In the genomic region with DNA sequence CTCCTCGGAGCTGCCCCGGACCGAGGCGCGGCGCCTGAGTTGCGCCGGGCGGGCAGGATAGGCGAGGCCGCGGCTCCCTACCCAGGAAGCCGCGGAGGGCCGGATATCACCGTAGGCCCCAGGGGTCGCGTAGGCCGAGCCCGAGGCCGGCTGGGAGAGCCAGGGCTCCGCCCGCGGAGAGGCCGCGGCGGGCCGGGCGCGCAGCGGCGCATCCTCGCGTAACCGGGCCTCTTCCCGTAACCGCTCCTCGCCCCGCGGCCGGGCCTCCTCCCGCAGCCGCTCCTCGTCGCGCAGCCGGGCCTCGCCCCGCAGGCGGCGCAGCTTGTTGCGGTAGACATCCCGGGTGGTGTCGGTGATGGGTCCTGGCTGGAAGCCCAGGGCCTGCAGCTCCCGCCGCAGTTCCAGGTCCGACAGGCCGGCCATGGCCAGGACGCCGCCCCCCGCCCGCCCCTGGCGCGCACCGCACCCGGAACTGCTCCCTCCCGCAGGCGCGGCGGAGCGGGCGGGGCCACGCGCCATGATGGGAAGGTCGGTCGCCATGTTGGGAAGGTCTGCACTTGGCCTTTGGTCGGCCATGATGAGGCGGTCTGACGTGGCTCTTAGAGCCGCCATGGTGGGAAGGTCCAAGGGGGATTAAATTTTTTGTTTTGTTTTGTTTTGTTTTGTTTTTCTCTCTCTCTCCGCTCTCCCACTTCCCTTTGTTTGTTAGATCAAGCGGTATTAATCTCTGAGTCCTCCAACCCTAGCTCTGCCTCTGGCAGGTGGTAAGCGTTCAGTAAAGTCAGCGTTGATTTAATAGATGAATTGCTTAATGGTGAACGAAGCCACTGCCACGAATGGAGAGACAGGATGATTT, we compare ENCODE assay signal across 9 cellular contexts. TPM values are rescaled to one million over a fixed set of nuclear protein-coding genes. Genes with fewer than 3 reads are reported as not detected.
A peak's percentile ranks its signal among the peaks of the same experiment; 100 is the strongest.
DNase-seq lines count a peak whose midpoint lies in the region; ATAC-seq, FAIRE-seq and TF ChIP-seq lines count a peak whose summit lies in the region.
"Had no signal": no experiment of that assay in that cellular context is flagged by ENCODE, and none has a peak within 500 bp of the region (broad histone marks: within the 10 kb centered on the region; RNA-seq: fewer than 3 reads in every experiment).

A gene (minus strand): TSS at position 437 of the 856 bp plus-strand sequence. CDS start 14 bp downstream, at position 423.

- H3K9ac ChIP-seq in BLaER1 treated with 17β-estradiol and CSF1 and Interleukin-3, amounts not matched to agents 10 nM and 100 nM = peak within 1 kb of the TSS; percentile 96 to 100 (median 99)
- peak within 1 kb of the TSS; percentile 90 for H3K9ac ChIP-seq in HepG2 (ENCODE audit: insufficient read depth, low read depth, low read length)

- peak; percentile 82 for DNase-seq in NCI-H748 treated with DMSO at 0.1 percent for 48 hours (lab: John Stamatoyannopoulos, UW)
- peak; percentile 87 to 89 for DNase-seq in activated CD4-positive, alpha-beta T cell treated with anti-CD3 and anti-CD28 coated beads, Interleukin-2, amount 50 U/mL, for 24 hours (ENCODE audit: low read depth in 1 of 2, low spot score in 1 of 2)
- DNase-seq in HepG2 (ENCODE audit: low spot score) = peak; percentile 81
- DNase-seq in stimulated activated CD4-positive, alpha-beta T cell treated with anti-CD3 and anti-CD28 coated beads, Interleukin-2, amount 100 ng/mL, for 48 hours = peak; percentile 90 to 94

- no TSS peak for BruUV-seq in HepG2 (replicated peaks; lab: Mats Ljungman, UMichigan)

- peaks cover 36 to 51% (median 37%) of the 10 kb centered on the region in 11 experiments; a peak in 21 of 22 replicates for H4K20me1 ChIP-seq in BLaER1 treated with 17β-estradiol and CSF1 and Interleukin-3, amounts not matched to agents 10 nM and 100 nM
- peaks cover 9% of the 10 kb centered on the region; the same call in 1 of the 2 replicates for H4K20me1 ChIP-seq in HepG2 (ENCODE audit: insufficient read depth, low read length)

- POLR2A ChIA-PET in HepG2 (lab: Yijun Ruan, JAX) = interaction anchor here (1.3 to 2.1 kb wide), 4 partner anchors 10 to 199 kb away, joined by 3 to 13 read pairs (median 6); a partner anchor contains a TSS

- TF ChIP-seq RAD21 in HepG2 (CRISPR knock-in tag; IDR thresholded peaks at IDR 0.05) = no peak; the same call in 1 of the 2 replicates

- H3K9me3 ChIP-seq in BLaER1 treated with 17β-estradiol and CSF1 and Interleukin-3, amounts not matched to agents 10 nM and 100 nM (replicated peaks in 1 of 11) = no peaks in the 10 kb centered on the region
- no peaks in the 10 kb centered on the region for H3K9me3 ChIP-seq in HepG2 (ENCODE audit: low read length)

- peak within 1 kb of the TSS; percentile 70 to 98 (median 90) for H3K4me3 ChIP-seq in BLaER1 treated with 17β-estradiol and CSF1 and Interleukin-3, amounts not matched to agents 10 nM and 100 nM
- peak within 1 kb of the TSS; percentile 66 to 87 (median 81) for H3K4me3 ChIP-seq in HepG2 (replicated peaks in 1 of 3; ENCODE audit: insufficient read depth in 1 of 3, low read depth in 2 of 3, low read length in 3 of 3)

- peak within 1 kb of the TSS; percentile 44 for H2AFZ ChIP-seq in HepG2 (ENCODE audit: low read length)

- H3K27me3 ChIP-seq in BLaER1 treated with 17β-estradiol and CSF1 and Interleukin-3, amounts not matched to agents 10 nM and 100 nM = no peaks in the 10 kb centered on the region
- H3K27me3 ChIP-seq in HepG2 (ENCODE audit: control insufficient read depth in 1 of 2, insufficient read depth in 2 of 2, low read length in 2 of 2) = peaks cover 0 to 16% of the 10 kb centered on the region in 2 experiments; a peak in 2 of 5 replicates

- peaks cover 20% of the 10 kb centered on the region for H3K27me3 Mint-ChIP-seq in dendritic cell treated with granulocyte-macrophage colony-stimulating factor and Interleukin-4, amounts not matched to agents 40 ng/mL and 50 ng/mL, for 4 days

- H3K9me3 Mint-ChIP-seq in dendritic cell treated with granulocyte-macrophage colony-stimulating factor and Interleukin-4, amounts not matched to agents 40 ng/mL and 50 ng/mL, for 4 days = no peaks in the 10 kb centered on the region

- H3K4me1 Mint-ChIP-seq in dendritic cell treated with granulocyte-macrophage colony-stimulating factor and Interleukin-4, amounts not matched to agents 40 ng/mL and 50 ng/mL, for 4 days (ENCODE audit: low read depth) = peaks cover 46% of the 10 kb centered on the region

- 9% methylated on average over 57 of the region's 86 CpGs for WGBS in HepG2 (ENCODE audit: low lambda C conversion rate)

- H3K4me3 Mint-ChIP-seq in dendritic cell treated with granulocyte-macrophage colony-stimulating factor and Interleukin-4, amounts not matched to agents 40 ng/mL and 50 ng/mL, for 4 days = peak within 1 kb of the TSS; percentile 85

- in situ Hi-C loops in HepG2 (cut with HindIII; ENCODE audit: extremely low pct_ligation_motif_present, low pct_unique_long_range_greater_than_20kb) = no loop called here

- TF ChIP-seq EP300 in HepG2 (IDR thresholded peaks at IDR 0.05; ENCODE audit: low read depth in 2 of 2, low read length in 2 of 2) (0 out of 4 replicates have a peak, but pooled peaks of 1 of the 2 experiments have one; percentile 12), HepG2 (CRISPR knock-in tag; IDR thresholded peaks at IDR 0.05; ENCODE audit: borderline replicate concordance) (no peak)

- intact Hi-C loops in dendritic cell treated with granulocyte-macrophage colony-stimulating factor and Interleukin-4, amounts not matched to agents 40 ng/mL and 50 ng/mL, for 4 days (cut with micrococcal nuclease) = no loop called here
- intact Hi-C loops in HepG2 (cut with micrococcal nuclease; ENCODE audit: unreplicated experiment) = no loop called here

- peak within 1 kb of the TSS; percentile 90 for H3K27ac Mint-ChIP-seq in dendritic cell treated with granulocyte-macrophage colony-stimulating factor and Interleukin-4, amounts not matched to agents 40 ng/mL and 50 ng/mL, for 4 days

- peaks cover 12 to 31% (median 27%) of the 10 kb centered on the region in 11 experiments for H3K36me3 ChIP-seq in BLaER1 treated with 17β-estradiol and CSF1 and Interleukin-3, amounts not matched to agents 10 nM and 100 nM
- peaks cover 2 to 3% of the 10 kb centered on the region in 2 experiments; a peak in 4 of 5 replicates for H3K36me3 ChIP-seq in HepG2 (replicated peaks in 1 of 2; ENCODE audit: control insufficient read depth in 1 of 2, insufficient read depth in 2 of 2, low read length in 2 of 2)

- CTCF ChIA-PET in HepG2 (lab: Yijun Ruan, JAX; ENCODE audit: low intra/inter-chr PET ratio, low total read pairs) = interaction anchor here (0.9 kb wide), 1 partner anchor 44 kb away, joined by 3 read pairs; no protein-coding TSS in a partner anchor

- TF ChIP-seq CTCF in HepG2 (CRISPR knock-in tag; IDR thresholded peaks at IDR 0.05) = peak; percentile 21; the same call in 1 of the 2 replicates

- peak within 1 kb of the TSS; percentile 86 to 98 (median 92) for H3K4me2 ChIP-seq in BLaER1 treated with 17β-estradiol and CSF1 and Interleukin-3, amounts not matched to agents 10 nM and 100 nM
- H3K4me2 ChIP-seq in HepG2 (ENCODE audit: low read depth, low read length) = peak within 1 kb of the TSS; percentile 83

- FAIRE-seq in HepG2 (lab: Jason Lieb, UNC) = peak; percentile 98
- FAIRE-seq: islet of Langerhans had no signal

- H3K36me3 Mint-ChIP-seq in dendritic cell treated with granulocyte-macrophage colony-stimulating factor and Interleukin-4, amounts not matched to agents 40 ng/mL and 50 ng/mL, for 4 days (ENCODE audit: low read depth) = peaks cover 34% of the 10 kb centered on the region

- TF ChIP-seq POLR2A in HepG2 (IDR thresholded peaks at IDR 0.05; ENCODE audit: insufficient read depth in 1 of 2, low read depth in 2 of 2, low read length in 2 of 2) = peak; percentile 75 to 91

- peaks cover 41 to 53% (median 50%) of the 10 kb centered on the region in 10 experiments for H3K4me1 ChIP-seq in BLaER1 treated with 17β-estradiol and CSF1 and Interleukin-3, amounts not matched to agents 10 nM and 100 nM
- H3K4me1 ChIP-seq in HepG2 (ENCODE audit: insufficient read depth, low read length) = peaks cover 42% of the 10 kb centered on the region

- H3K27ac ChIP-seq in BLaER1 treated with 17β-estradiol and CSF1 and Interleukin-3, amounts not matched to agents 10 nM and 100 nM = peak within 1 kb of the TSS; percentile 96 to 100 (median 99)
- H3K27ac ChIP-seq in HepG2 (ENCODE audit: extremely low read length, insufficient read depth, low read length) = peak within 1 kb of the TSS; percentile 72

- ATAC-seq in GM19351 (IDR thresholded peaks at IDR 0.05; ENCODE audit: unreplicated experiment) (peak; percentile 89), HG03520 (IDR thresholded peaks at IDR 0.05; ENCODE audit: unreplicated experiment) (peak; percentile 85), HepG2 (peak; percentile 91)

- peaks cover 24% of the 10 kb centered on the region for H3K79me2 ChIP-seq in HepG2 (ENCODE audit: insufficient read depth, low read length)

RNA-seq across cellular contexts. Expression of the gene that starts here (rescaled TPM):
- 17.9 and 45.2 TPM in 2 replicates for total RNA-seq in HepG2 (2016; rRNA removed; fragmentation: Illumina TruSeq; extraction: Trizol)
- total RNA-seq in HepG2 (2016; cell fraction: cytosol; rRNA removed; fragmentation: Illumina TruSeq; extraction: Trizol; ENCODE audit: low read depth) = 14.2 and 15.8 TPM in 2 replicates
- 16.3 and 48.1 TPM in 2 replicates for total RNA-seq in HepG2 (2016; cell fraction: insoluble cytoplasmic fraction; rRNA removed; fragmentation: Illumina TruSeq; extraction: Trizol)
- total RNA-seq in HepG2 (2016; cell fraction: membrane; rRNA removed; fragmentation: Illumina TruSeq; extraction: Trizol) = 19.9 and 22.2 TPM in 2 replicates
- total RNA-seq in HepG2 (2016; cell fraction: nucleus; rRNA removed; fragmentation: Illumina TruSeq; extraction: Trizol) = 44.0 and 55.5 TPM in 2 replicates
- 62.9 and 76.2 TPM in 2 replicates for polyA plus RNA-seq in HepG2 (2011; rRNA removed)
- polyA plus RNA-seq in HepG2 (2011; cell fraction: cytosol; rRNA removed) = 45.0 and 49.7 TPM in 2 replicates
- 115 and 140 TPM in 2 replicates for polyA plus RNA-seq in HepG2 (2011; cell fraction: nucleus; rRNA removed)
- polyA plus RNA-seq in HepG2 (2012) = 46.9 and 65.3 TPM in 2 replicates
- polyA plus RNA-seq in HepG2 (2016; cell fraction: cytosol; fragmentation: Illumina TruSeq; extraction: Trizol; ENCODE audit: low read depth) = 6.6 and 7.4 TPM in 2 replicates
- 14.0 and 18.6 TPM in 2 replicates for polyA plus RNA-seq in HepG2 (2016; cell fraction: insoluble cytoplasmic fraction; fragmentation: Illumina TruSeq; extraction: Trizol; ENCODE audit: low read depth)
- 12.6 and 12.8 TPM in 2 replicates for polyA plus RNA-seq in HepG2 (2016; cell fraction: membrane; fragmentation: Illumina TruSeq; extraction: Trizol; ENCODE audit: low read depth)
- 87.5 and 97.1 TPM in 2 replicates for polyA plus RNA-seq in HepG2 (2016; cell fraction: nucleus; fragmentation: Illumina TruSeq; extraction: Trizol; ENCODE audit: insufficient read depth, low read depth)
- polyA minus RNA-seq in HepG2 (2011; rRNA and poly(A)+ RNA removed; ENCODE audit: low replicate concordance) = 43.4 and 90.0 TPM in 2 replicates
- polyA minus RNA-seq in HepG2 (2011; cell fraction: cytosol; rRNA and poly(A)+ RNA removed) = 30.7 and 35.8 TPM in 2 replicates
- polyA minus RNA-seq in HepG2 (2011; cell fraction: nucleus; rRNA and poly(A)+ RNA removed) = 80.9 and 103 TPM in 2 replicates

Comparison
In these comparisons a context has a peak if more than half of its experiments do, and no peak if none do; other contexts are left out.
1. Peak in every context shown above with its lines: DNase-seq, ATAC-seq, H3K4me3 ChIP-seq and H3K27ac ChIP-seq.